In genomic region chr12:79691299-79692248, GRCh38 we compare ENCODE assay signal across 1 cellular context.
TF ChIP-seq lines count a peak whose summit lies in the region.

No MANE protein-coding gene starts in this region.

TF ChIP-seq in H1, 55 proteins besides CTCF, POLR2A, EP300 and RAD21 (continued from another document):
- no peak for TF ChIP-seq USF2 (IDR thresholded peaks at IDR 0.05; ENCODE audit: low read length)
- TF ChIP-seq SP4 (IDR thresholded peaks at IDR 0.05; ENCODE audit: low read length) = no peak
- peak; percentile 22 for TF ChIP-seq SAP30 (IDR thresholded peaks at IDR 0.05; ENCODE audit: insufficient read depth, insufficient replicate concordance, low read length)
- no peak for TF ChIP-seq NRF1 (IDR thresholded peaks at IDR 0.05; ENCODE audit: low read depth, low read length)
- TF ChIP-seq TEAD4 (IDR thresholded peaks at IDR 0.05; ENCODE audit: low read depth, low read length) = no peak
- TF ChIP-seq E2F6 (IDR thresholded peaks at IDR 0.05) = 0 out of 2 replicates have a peak, but pooled peaks have one; percentile 61
- TF ChIP-seq ATF2 (IDR thresholded peaks at IDR 0.05; ENCODE audit: low read length) = no peak
- no peak for TF ChIP-seq RXRA (IDR thresholded peaks at IDR 0.05; ENCODE audit: insufficient read depth, low read depth, low read length)
- no peak; the same call in 1 of the 2 replicates for TF ChIP-seq BACH1 (IDR thresholded peaks at IDR 0.05; ENCODE audit: low read length)
- no peak for TF ChIP-seq CTBP2 (IDR thresholded peaks at IDR 0.05; ENCODE audit: borderline replicate concordance, insufficient read depth, insufficient read length, low read length)
- 0 out of 2 replicates have a peak, but pooled peaks have one; percentile 7 for TF ChIP-seq MAFK (IDR thresholded peaks at IDR 0.05; ENCODE audit: low read depth, low read length)
- TF ChIP-seq NANOG (IDR thresholded peaks at IDR 0.05; ENCODE audit: insufficient read depth, low read depth, low read length, poor library complexity, severe bottlenecking) = no peak
- no peak; the same call in 1 of the 2 replicates for TF ChIP-seq MAX (IDR thresholded peaks at IDR 0.05)
- no peak for TF ChIP-seq FOSL1 (IDR thresholded peaks at IDR 0.05; ENCODE audit: insufficient read depth, low read depth, low read length)
- 0 out of 2 replicates have a peak, but pooled peaks have one; percentile 6 for TF ChIP-seq POLR2AphosphoS5 (IDR thresholded peaks at IDR 0.05; ENCODE audit: low read depth, low read length)
- TF ChIP-seq ASH2L (IDR thresholded peaks at IDR 0.05; ENCODE audit: low read length) = peak; percentile 33
- no peak for TF ChIP-seq HDAC6 (IDR thresholded peaks at IDR 0.05; ENCODE audit: low read depth, low read length)
- TF ChIP-seq TAF1 (IDR thresholded peaks at IDR 0.05; ENCODE audit: low read depth, low read length) = no peak
